1 cellular context compared by ENCODE assay signal in genomic region chr5:138706655-138707480, GRCh38.
TF ChIP-seq lines count a peak whose summit lies in the region.

No MANE protein-coding gene starts in this region.

TF ChIP-seq in H1, 55 proteins besides CTCF, POLR2A, EP300 and RAD21:
- no peak for TF ChIP-seq MAFK (IDR thresholded peaks at IDR 0.05; ENCODE audit: low read depth, low read length)
- TF ChIP-seq JUN (IDR thresholded peaks at IDR 0.05; ENCODE audit: low read depth, low read length) = no peak
- TF ChIP-seq TCF12 (IDR thresholded peaks at IDR 0.05; ENCODE audit: low read depth, low read length) = no peak
- no peak for TF ChIP-seq NANOG (IDR thresholded peaks at IDR 0.05; ENCODE audit: insufficient read depth, low read depth, low read length, poor library complexity, severe bottlenecking)
- no peak for TF ChIP-seq SRF (IDR thresholded peaks at IDR 0.05; ENCODE audit: low read depth, low read length)
- TF ChIP-seq HDAC6 (IDR thresholded peaks at IDR 0.05; ENCODE audit: low read depth, low read length) = no peak
- TF ChIP-seq KDM5A (IDR thresholded peaks at IDR 0.05; ENCODE audit: low read length) = no peak
- no peak for TF ChIP-seq ZNF274 (IDR thresholded peaks at IDR 0.05; ENCODE audit: borderline replicate concordance, extremely low read depth, low read length)
- no peak for TF ChIP-seq TEAD4 (IDR thresholded peaks at IDR 0.05; ENCODE audit: low read depth, low read length)
- TF ChIP-seq PHF8 (conservative IDR thresholded peaks at IDR 0.05; ENCODE audit: low read depth, low read length) = no peak
- no peak for TF ChIP-seq GTF2F1 (IDR thresholded peaks at IDR 0.05; ENCODE audit: borderline replicate concordance, low read depth, low read length)
- TF ChIP-seq RXRA (IDR thresholded peaks at IDR 0.05; ENCODE audit: insufficient read depth, low read depth, low read length) = no peak
- TF ChIP-seq TAF7 (optimal IDR thresholded peaks at IDR 0.05; ENCODE audit: borderline replicate concordance, low read depth, low read length) = no peak
- TF ChIP-seq SP2 (IDR thresholded peaks at IDR 0.05; ENCODE audit: low read length) = no peak
- no peak for TF ChIP-seq CBX5 (IDR thresholded peaks at IDR 0.05; ENCODE audit: low read depth, low read length)
- TF ChIP-seq, protein P1, sequence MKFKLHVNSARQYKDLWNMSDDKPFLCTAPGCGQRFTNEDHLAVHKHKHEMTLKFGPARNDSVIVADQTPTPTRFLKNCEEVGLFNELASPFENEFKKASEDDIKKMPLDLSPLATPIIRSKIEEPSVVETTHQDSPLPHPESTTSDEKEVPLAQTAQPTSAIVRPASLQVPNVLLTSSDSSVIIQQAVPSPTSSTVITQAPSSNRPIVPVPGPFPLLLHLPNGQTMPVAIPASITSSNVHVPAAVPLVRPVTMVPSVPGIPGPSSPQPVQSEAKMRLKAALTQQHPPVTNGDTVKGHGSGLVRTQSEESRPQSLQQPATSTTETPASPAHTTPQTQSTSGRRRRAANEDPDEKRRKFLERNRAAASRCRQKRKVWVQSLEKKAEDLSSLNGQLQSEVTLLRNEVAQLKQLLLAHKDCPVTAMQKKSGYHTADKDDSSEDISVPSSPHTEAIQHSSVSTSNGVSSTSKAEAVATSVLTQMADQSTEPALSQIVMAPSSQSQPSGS (IDR thresholded peaks at IDR 0.05; ENCODE audit: low read length) = no peak
- TF ChIP-seq RFX5 (IDR thresholded peaks at IDR 0.05; ENCODE audit: borderline replicate concordance, low read depth, low read length) = no peak
- no peak for TF ChIP-seq CHD1 (IDR thresholded peaks at IDR 0.05; ENCODE audit: low read depth, low read length)
- TF ChIP-seq RNF2 (IDR thresholded peaks at IDR 0.05; ENCODE audit: borderline replicate concordance, low read depth, low read length, missing control alignments, poor library complexity, severe bottlenecking) = no peak
